In genomic region chr3:126056681-126057546, GRCh38 we compare ENCODE assay signal across 12 cellular contexts. TPM values are rescaled to one million over a fixed set of nuclear protein-coding genes. Genes with fewer than 3 reads are reported as not detected.
DNase-seq lines count a peak whose midpoint lies in the region; ATAC-seq, FAIRE-seq and TF ChIP-seq lines count a peak whose summit lies in the region.
"Had no signal": no experiment of that assay in that cellular context is flagged by ENCODE, and none has a peak within 500 bp of the region (broad histone marks: within the 10 kb centered on the region; RNA-seq: fewer than 3 reads in every experiment).

No MANE protein-coding gene starts in this region.

- no peak for DNase-seq in H9
- peak; percentile 35 for DNase-seq in astrocyte (ENCODE audit: low read depth)
- peak in 2 of 3 donors; percentile 50 to 52 for DNase-seq in right cardiac atrium
- peak; percentile 55 for DNase-seq in retina
- DNase-seq in activated CD8-positive, alpha-beta T cell treated with anti-CD3 and anti-CD28 coated beads, Interleukin-2, amount 10 ng/mL, durations not matched to agents 7 days and 5 days, result no peak
- DNase-seq in NCI-H2029 (lab: John Stamatoyannopoulos, UW), result no peak
- no peak for DNase-seq in OCI-M1 (lab: John Stamatoyannopoulos, UW)
- no peak for DNase-seq in GM19240 (ENCODE audit: insufficient read length, low spot score)
- DNase-seq: NCI-H1694 treated with DMSO at 0.1 percent for 48 hours; stimulated activated CD4-positive, alpha-beta T cell treated with anti-CD3 and anti-CD28 coated beads, Interleukin-15, amount 100 ng/mL, for 24 hours had no signal

- H3K4me3 Mint-ChIP-seq in H9, result no peak overlapping the region
- no peak overlapping the region for H3K4me3 Mint-ChIP-seq in astrocyte (ENCODE audit: unreplicated experiment)
- no peak overlapping the region for H3K4me3 Mint-ChIP-seq in activated CD8-positive, alpha-beta T cell treated with anti-CD3 and anti-CD28 coated beads, Interleukin-2, amount 10 ng/mL, durations not matched to agents 7 days and 5 days
- H3K4me3 Mint-ChIP-seq: stimulated activated effector memory CD8-positive, alpha-beta T cell treated with anti-CD3 and anti-CD28 coated beads, Interleukin-12 subunit alpha, Interleukin-12 subunit beta, amount 100 ng/mL, for 72 hours had no signal

- no peak overlapping the region for H2BK20ac ChIP-seq in H9 (ENCODE audit: low read depth, low read length, poor library complexity, severe bottlenecking)

- no CpG with 5 or more reads among the region's 15 CpGs for WGBS in H9 (ENCODE audit: extremely low coverage, insufficient read length, low lambda C conversion rate)
- WGBS in right cardiac atrium, result 73% methylated on average over 15 of the region's 15 CpGs

- no peak for FAIRE-seq in astrocyte (lab: Jason Lieb, UNC)

- no peak overlapping the region for H3K27ac ChIP-seq in H9 (ENCODE audit: insufficient read length, low read depth, low read length)
- no peak overlapping the region for H3K27ac ChIP-seq in astrocyte (ENCODE audit: low read depth, low read length)
- no peak overlapping the region for H3K27ac ChIP-seq in right cardiac atrium (ENCODE audit: low read length)

- no peak overlapping the region for H3K4ac ChIP-seq in H9 (ENCODE audit: low read depth, low read length)

- no peak overlapping the region for H4K91ac ChIP-seq in H9 (ENCODE audit: insufficient read length, low read depth, low read length)

- no peak overlapping the region for H4K8ac ChIP-seq in H9 (replicated peaks; ENCODE audit: insufficient read length, low read depth, low read length)

- H3K56ac ChIP-seq in H9 (ENCODE audit: insufficient read length, low read depth, low read length), result no peak overlapping the region

- no peaks in the 10 kb centered on the region for H3K79me2 ChIP-seq in H9 (ENCODE audit: insufficient read depth, low read length)
- H3K79me2 ChIP-seq in astrocyte (ENCODE audit: insufficient read depth, low read length), result no peaks in the 10 kb centered on the region

- H3K4me1 Mint-ChIP-seq in H9 (peaks cover 10 to 11% of the 10 kb centered on the region in 2 experiments), astrocyte (ENCODE audit: low read depth, unreplicated experiment) (peaks cover 4% of the 10 kb centered on the region)
- peaks cover 7% of the 10 kb centered on the region for H3K4me1 Mint-ChIP-seq in activated CD8-positive, alpha-beta T cell treated with anti-CD3 and anti-CD28 coated beads, Interleukin-2, amount 10 ng/mL, durations not matched to agents 7 days and 5 days (ENCODE audit: low read depth)

- no peak overlapping the region for H3K18ac ChIP-seq in H9 (ENCODE audit: insufficient read length, low read depth, low read length)

- CTCF ChIA-PET in activated CD8-positive, alpha-beta T cell treated with anti-CD3 and anti-CD28 coated beads, Interleukin-2, amount 10 ng/mL, durations not matched to agents 7 days and 5 days (lab: Charles Lee), result interaction anchor here (0.8 kb wide), 1 partner anchor 18 kb away, joined by 3 read pairs; no protein-coding TSS in a partner anchor

- H2AK5ac ChIP-seq in H9 (ENCODE audit: insufficient read length, low read length), result no peak overlapping the region

- H3T11ph ChIP-seq in H9 (ENCODE audit: low read length), result no peak overlapping the region

- H3K9ac ChIP-seq in H9 (ENCODE audit: extremely low read depth, insufficient read length, low read length), result no peak overlapping the region
- no peak overlapping the region for H3K9ac ChIP-seq in astrocyte (ENCODE audit: low read length)

- no peaks in the 10 kb centered on the region for H3K23me2 ChIP-seq in H9 (ENCODE audit: insufficient read length, low read depth, low read length, poor library complexity, severe bottlenecking)

- H3K9me3 ChIP-seq in H9 (ENCODE audit: control insufficient read depth, low read depth, low read length), result no peaks in the 10 kb centered on the region
- no peaks in the 10 kb centered on the region for H3K9me3 ChIP-seq in astrocyte (ENCODE audit: insufficient read depth, low read depth, low read length)
- H3K9me3 ChIP-seq in right cardiac atrium (ENCODE audit: control insufficient read depth, low read length), result no peaks in the 10 kb centered on the region

- H3K9me3 Mint-ChIP-seq in H9 (no peaks in the 10 kb centered on the region), astrocyte (ENCODE audit: unreplicated experiment) (peaks cover 2% of the 10 kb centered on the region)
- H3K9me3 Mint-ChIP-seq in activated CD8-positive, alpha-beta T cell treated with anti-CD3 and anti-CD28 coated beads, Interleukin-2, amount 10 ng/mL, durations not matched to agents 7 days and 5 days (ENCODE audit: insufficient read depth), result no peaks in the 10 kb centered on the region
- H3K9me3 Mint-ChIP-seq: activated T-helper 2 cell treated with anti-CD3 and anti-CD28 coated beads, Interferon-gamma antibody, Interleukin-2, Interleukin-4, amounts not matched to agents 10 μg/mL and 5 μg/mL and 100 μg/mL, durations not matched to agents 14 hours and 24 hours and 36 hours; stimulated activated effector memory CD8-positive, alpha-beta T cell treated with anti-CD3 and anti-CD28 coated beads, Interleukin-12 subunit alpha, Interleukin-12 subunit beta, amount 100 ng/mL, for 72 hours had no signal

- H3K14ac ChIP-seq in H9 (ENCODE audit: insufficient read depth, low read length), result peak overlapping the region; percentile 29; the same call in 1 of the 2 replicates

- no peak overlapping the region for H3K23ac ChIP-seq in H9 (ENCODE audit: insufficient read length, low read depth, low read length)

- intact Hi-C loops in right cardiac atrium (cut with DNase I), result no loop called here

- H4K20me1 ChIP-seq in H9 (ENCODE audit: control insufficient read depth, insufficient read depth, insufficient read length) (no peaks in the 10 kb centered on the region), astrocyte (ENCODE audit: insufficient read depth, low read length) (peaks cover 24% of the 10 kb centered on the region)

- H3K27ac Mint-ChIP-seq in H9 (no peak overlapping the region), astrocyte (ENCODE audit: unreplicated experiment) (no peak overlapping the region)
- no peak overlapping the region for H3K27ac Mint-ChIP-seq in activated CD8-positive, alpha-beta T cell treated with anti-CD3 and anti-CD28 coated beads, Interleukin-2, amount 10 ng/mL, durations not matched to agents 7 days and 5 days
- H3K27ac Mint-ChIP-seq: activated T-helper 2 cell treated with anti-CD3 and anti-CD28 coated beads, Interferon-gamma antibody, Interleukin-2, Interleukin-4, amounts not matched to agents 10 μg/mL and 5 μg/mL and 100 μg/mL, durations not matched to agents 14 hours and 24 hours and 36 hours; stimulated activated effector memory CD8-positive, alpha-beta T cell treated with anti-CD3 and anti-CD28 coated beads, Interleukin-12 subunit alpha, Interleukin-12 subunit beta, amount 100 ng/mL, for 72 hours had no signal

- no peak overlapping the region for H2BK12ac ChIP-seq in H9 (ENCODE audit: insufficient read length, low read depth, low read length)

- TF ChIP-seq CTCF in H9 (conservative IDR thresholded peaks at IDR 0.05) (no peak), astrocyte (IDR thresholded peaks at IDR 0.05; ENCODE audit: insufficient read depth, low read depth, low read length) (no peak)

- H4K5ac ChIP-seq in H9 (ENCODE audit: insufficient read length, low read depth, low read length), result no peak overlapping the region

- H3K4me1 ChIP-seq in H9 (ENCODE audit: insufficient read depth, low read length) (no peaks in the 10 kb centered on the region), astrocyte (ENCODE audit: insufficient read depth, low read length) (peaks cover 10% of the 10 kb centered on the region), right cardiac atrium (ENCODE audit: control insufficient read depth, insufficient read depth, low read length) (peaks cover 6% of the 10 kb centered on the region)

- H2AFZ ChIP-seq in H9 (ENCODE audit: low read length) (no peak overlapping the region), astrocyte (ENCODE audit: low read depth, low read length) (no peak overlapping the region)

- H2BK120ac ChIP-seq in H9 (ENCODE audit: low read depth, low read length, poor library complexity, severe bottlenecking), result no peak overlapping the region

- ATAC-seq in right cardiac atrium, result peak; percentile 22 to 71
- no peak for ATAC-seq in activated CD8-positive, alpha-beta T cell treated with anti-CD3 and anti-CD28 coated beads, Interleukin-2, amount 10 ng/mL, durations not matched to agents 7 days and 5 days
- ATAC-seq: stimulated activated effector memory CD8-positive, alpha-beta T cell treated with anti-CD3 and anti-CD28 coated beads, Interleukin-12 subunit alpha, Interleukin-12 subunit beta, amount 100 ng/mL, for 72 hours had no signal

- no peaks in the 10 kb centered on the region for H3K27me3 Mint-ChIP-seq in H9 (ENCODE audit: low read depth)
- no peaks in the 10 kb centered on the region for H3K27me3 Mint-ChIP-seq in astrocyte (ENCODE audit: low read depth, unreplicated experiment)
- no peaks in the 10 kb centered on the region for H3K27me3 Mint-ChIP-seq in activated CD8-positive, alpha-beta T cell treated with anti-CD3 and anti-CD28 coated beads, Interleukin-2, amount 10 ng/mL, durations not matched to agents 7 days and 5 days (ENCODE audit: low read depth)

- H3K4me3 ChIP-seq in astrocyte (ENCODE audit: insufficient read depth, low read depth, low read length) (no peak overlapping the region), right cardiac atrium (ENCODE audit: low read length) (no peak overlapping the region)

- no peaks in the 10 kb centered on the region for H3K79me1 ChIP-seq in H9 (ENCODE audit: insufficient read depth, low read depth, low read length, poor library complexity, severe bottlenecking)

- POLR2A ChIA-PET in activated CD8-positive, alpha-beta T cell treated with anti-CD3 and anti-CD28 coated beads, Interleukin-2, amount 10 ng/mL, durations not matched to agents 7 days and 5 days (lab: Charles Lee), result no interaction called here

- H3K27me3 ChIP-seq in H9 (ENCODE audit: insufficient read depth, low read length) (no peaks in the 10 kb centered on the region), astrocyte (ENCODE audit: insufficient read depth, low read length) (no peaks in the 10 kb centered on the region), right cardiac atrium (ENCODE audit: control insufficient read depth, insufficient read depth) (no peaks in the 10 kb centered on the region)

- H3K36me3 Mint-ChIP-seq in H9 (ENCODE audit: insufficient read depth in 1 of 3, low read depth in 3 of 3), result peaks cover 0 to 5% (median 0%) of the 10 kb centered on the region in 3 experiments; a peak in 3 of 7 replicates
- H3K36me3 Mint-ChIP-seq in astrocyte (ENCODE audit: low read depth, unreplicated experiment), result peaks cover 6% of the 10 kb centered on the region
- no peaks in the 10 kb centered on the region for H3K36me3 Mint-ChIP-seq in activated CD8-positive, alpha-beta T cell treated with anti-CD3 and anti-CD28 coated beads, Interleukin-2, amount 10 ng/mL, durations not matched to agents 7 days and 5 days (ENCODE audit: low read depth)
- H3K36me3 Mint-ChIP-seq: stimulated activated effector memory CD8-positive, alpha-beta T cell treated with anti-CD3 and anti-CD28 coated beads, Interleukin-12 subunit alpha, Interleukin-12 subunit beta, amount 100 ng/mL, for 72 hours had no signal

- no peak overlapping the region for H2BK5ac ChIP-seq in H9 (ENCODE audit: insufficient read length, low read length)

- H3K36me3 ChIP-seq in astrocyte (ENCODE audit: insufficient read depth, low read length), result no peaks in the 10 kb centered on the region

- no peak overlapping the region for H2BK15ac ChIP-seq in H9 (ENCODE audit: low read depth, low read length)

- H3K4me2 ChIP-seq in H9 (ENCODE audit: insufficient read depth, insufficient read length, low read length), result no peak overlapping the region
- H3K4me2 ChIP-seq in astrocyte (ENCODE audit: low read length), result peak overlapping the region; percentile 0

RNA-seq across cellular contexts. Expression of gene SLC41A3, which starts 27.0 kb away (rescaled TPM):
- total RNA-seq in H9 (2021) (35.5 and 37.3 TPM in 2 replicates), astrocyte (27.8 and 31.6 TPM in 2 replicates), right cardiac atrium (10 to 100 TPM; 30.9 to 38.9 (median 37.0) TPM)
- polyA plus RNA-seq in right cardiac atrium, result 25.6 TPM
- total RNA-seq in activated CD8-positive, alpha-beta T cell treated with anti-CD3 and anti-CD28 coated beads, Interleukin-2, amount 10 ng/mL, durations not matched to agents 7 days and 5 days, result 10 to 100 TPM; 22.0 to 26.5 TPM

Comparison
In these comparisons a context has a peak if more than half of its experiments do, and no peak if none do; other contexts are left out.
1. DNase-seq: peak in astrocyte (single experiment), right cardiac atrium (2 of 3) and retina (single experiment); none in H9 (single experiment), activated CD8-positive, alpha-beta T cell treated with anti-CD3 and anti-CD28 coated beads, Interleukin-2, amount 10 ng/mL, durations not matched to agents 7 days and 5 days (single experiment), NCI-H2029 (single experiment), OCI-M1 (single experiment) and GM19240 (single experiment).